In genomic region chr3:30354972-30355371, GRCh38 we compare ENCODE assay signal across 12 cellular contexts.
DNase-seq lines count a peak whose midpoint lies in the region; ATAC-seq and FAIRE-seq lines count a peak whose summit lies in the region.
"Had no signal": no experiment of that assay in that cellular context is flagged by ENCODE, and none has a peak within 500 bp of the region (broad histone marks: within the 10 kb centered on the region; RNA-seq: fewer than 3 reads in every experiment).

No MANE protein-coding gene starts in this region.

- H3K4me3 Mint-ChIP-seq in activated CD4-positive, alpha-beta T cell treated with anti-CD3 and anti-CD28 coated beads, Interleukin-2, amount 10 ng/mL, durations not matched to agents 24 days and 14 days: peak overlapping the region; percentile 25

- no peaks in the 10 kb centered on the region for H3K36me3 ChIP-seq in subcutaneous abdominal adipose tissue (ENCODE audit: control insufficient read depth in 5 of 5, insufficient read depth in 5 of 5, low read length in 5 of 5)
- H3K36me3 ChIP-seq: esophagus squamous epithelium had no signal

- no peaks in the 10 kb centered on the region for H3K9me3 ChIP-seq in subcutaneous abdominal adipose tissue (ENCODE audit: control insufficient read depth in 5 of 5, low read length in 5 of 5)
- H3K9me3 ChIP-seq: esophagus squamous epithelium had no signal

- peaks cover 21% of the 10 kb centered on the region for H3K27me3 Mint-ChIP-seq in activated CD4-positive, alpha-beta T cell treated with anti-CD3 and anti-CD28 coated beads, Interleukin-2, amount 10 ng/mL, durations not matched to agents 24 days and 14 days

- ATAC-seq in GM21381 (IDR thresholded peaks at IDR 0.05; ENCODE audit: unreplicated experiment): no peak

- H3K9ac ChIP-seq in subcutaneous abdominal adipose tissue (ENCODE audit: low read length in 5 of 5): no peak overlapping the region

- no peak overlapping the region for H3K27ac Mint-ChIP-seq in activated CD4-positive, alpha-beta T cell treated with anti-CD3 and anti-CD28 coated beads, Interleukin-2, amount 10 ng/mL, durations not matched to agents 24 days and 14 days

- peaks cover 49% of the 10 kb centered on the region for H3K4me1 Mint-ChIP-seq in activated CD4-positive, alpha-beta T cell treated with anti-CD3 and anti-CD28 coated beads, Interleukin-2, amount 10 ng/mL, durations not matched to agents 24 days and 14 days

- no peak for DNase-seq in activated CD4-positive, alpha-beta T cell treated with anti-CD3 and anti-CD28 coated beads, Interleukin-2, amount 10 ng/mL, durations not matched to agents 24 days and 14 days
- no peak for DNase-seq in activated CD4-positive, alpha-beta T cell treated with anti-CD3 and anti-CD28 coated beads for 48 hours
- DNase-seq in NCI-H2107 treated with DMSO at 0.1 percent for 48 hours (lab: John Stamatoyannopoulos, UW; ENCODE audit: unreplicated experiment): peak; percentile 65
- DNase-seq in RKO (ENCODE audit: low spot score): no peak
- DNase-seq in AG20443 (ENCODE audit: low spot score): no peak
- DNase-seq: esophagus squamous epithelium, NCI-H226, T-helper 9 cell had no signal

- peak overlapping the region; percentile 48 for H3K27ac ChIP-seq in subcutaneous abdominal adipose tissue (ENCODE audit: low read depth, low read length)

- H3K27me3 ChIP-seq in subcutaneous abdominal adipose tissue (ENCODE audit: control insufficient read depth in 5 of 5, insufficient read depth in 4 of 5, low read length in 5 of 5): no peaks in the 10 kb centered on the region
- H3K27me3 ChIP-seq: esophagus squamous epithelium had no signal

- peaks cover 0 to 35% (median 20%) of the 10 kb centered on the region in 5 donors for H3K4me1 ChIP-seq in subcutaneous abdominal adipose tissue (ENCODE audit: control insufficient read depth in 5 of 5, insufficient read depth in 5 of 5, low read length in 5 of 5)

- intact Hi-C loops in activated CD4-positive, alpha-beta T cell treated with anti-CD3 and anti-CD28 coated beads, Interleukin-2, amount 10 ng/mL, durations not matched to agents 24 days and 14 days (cut with micrococcal nuclease): no loop called here

- no peak overlapping the region for H3K4me3 ChIP-seq in subcutaneous abdominal adipose tissue (ENCODE audit: low read depth in 1 of 5, low read length in 5 of 5)
- H3K4me3 ChIP-seq: esophagus squamous epithelium, smooth muscle cell had no signal

- H3K9me3 Mint-ChIP-seq in activated CD4-positive, alpha-beta T cell treated with anti-CD3 and anti-CD28 coated beads, Interleukin-2, amount 10 ng/mL, durations not matched to agents 24 days and 14 days: peaks cover 4% of the 10 kb centered on the region

- FAIRE-seq in colon (lab: Jason Lieb, UNC): peak; percentile 5

- H3K36me3 Mint-ChIP-seq in activated CD4-positive, alpha-beta T cell treated with anti-CD3 and anti-CD28 coated beads, Interleukin-2, amount 10 ng/mL, durations not matched to agents 24 days and 14 days (ENCODE audit: low read depth): peaks cover 3% of the 10 kb centered on the region
